ENCODE assay signal across 17 cellular contexts in the genomic region with DNA sequence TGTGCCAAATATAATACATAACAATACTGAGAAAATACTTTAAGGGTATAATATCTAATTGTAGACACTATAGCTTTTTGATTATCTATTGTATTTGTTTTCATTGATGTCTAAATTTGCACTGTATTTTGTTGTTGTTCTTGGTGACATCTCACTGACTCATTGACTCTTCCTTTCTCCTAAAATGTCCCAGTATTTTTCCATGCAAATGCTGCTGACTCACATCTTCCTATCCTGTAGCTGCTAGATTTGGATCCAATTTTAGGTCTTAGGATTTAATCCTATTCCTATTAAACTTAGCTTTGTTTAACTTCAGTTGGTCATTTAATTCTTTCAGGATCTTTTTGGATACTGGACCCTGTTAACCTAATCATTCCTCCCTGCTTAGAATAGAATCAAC.
A peak's percentile ranks its signal among the peaks of the same experiment; 100 is the strongest.
DNase-seq lines count a peak whose midpoint lies in the region; ATAC-seq, FAIRE-seq and TF ChIP-seq lines count a peak whose summit lies in the region.
"Had no signal": no experiment of that assay in that cellular context is flagged by ENCODE, and none has a peak within 500 bp of the region (broad histone marks: within the 10 kb centered on the region; RNA-seq: fewer than 3 reads in every experiment).

No MANE protein-coding gene starts in this region.

- no peak overlapping the region for H3K4me3 ChIP-seq in astrocyte (ENCODE audit: insufficient read depth, low read depth, low read length)
- no peak overlapping the region for H3K4me3 ChIP-seq in fibroblast of villous mesenchyme (ENCODE audit: low read depth, low read length)
- H3K4me3 ChIP-seq in skeletal muscle cell (ENCODE audit: low read depth, low read length): no peak overlapping the region

- H3K79me2 ChIP-seq in astrocyte (ENCODE audit: insufficient read depth, low read length): no peaks in the 10 kb centered on the region

- FAIRE-seq in H54 (lab: Jason Lieb, UNC): peak; percentile 73
- FAIRE-seq in astrocyte (lab: Jason Lieb, UNC): peak; percentile 37
- FAIRE-seq: colon, keratinocyte had no signal

- H3K9me3 ChIP-seq in astrocyte (ENCODE audit: insufficient read depth, low read depth, low read length): no peaks in the 10 kb centered on the region

- peaks cover 6% of the 10 kb centered on the region for H3K4me1 ChIP-seq in astrocyte (ENCODE audit: insufficient read depth, low read length)

- no peak overlapping the region for H3K9ac ChIP-seq in astrocyte (ENCODE audit: low read length)

- TF ChIP-seq POLR2A in H54 (IDR thresholded peaks at IDR 0.05; ENCODE audit: low read depth, low read length): no peak

- ATAC-seq in GM18858 (IDR thresholded peaks at IDR 0.05; ENCODE audit: unreplicated experiment): no peak
- ATAC-seq: Panc1, T-cell had no signal

- no peaks in the 10 kb centered on the region for H4K20me1 ChIP-seq in astrocyte (ENCODE audit: insufficient read depth, low read length)

- peak overlapping the region; percentile 34 for H3K27ac Mint-ChIP-seq in astrocyte (ENCODE audit: unreplicated experiment)
- H3K27ac Mint-ChIP-seq: naive B cell, T-cell had no signal

- H3K36me3 ChIP-seq in astrocyte (ENCODE audit: insufficient read depth, low read length): no peaks in the 10 kb centered on the region

- no peaks in the 10 kb centered on the region for H3K27me3 Mint-ChIP-seq in astrocyte (ENCODE audit: low read depth, unreplicated experiment)
- H3K27me3 Mint-ChIP-seq: naive B cell, T-cell had no signal

- no peak overlapping the region for H3K27ac ChIP-seq in astrocyte (ENCODE audit: low read depth, low read length)
- H3K27ac ChIP-seq: C4-2B had no signal

- H3K4me3 Mint-ChIP-seq in astrocyte (ENCODE audit: unreplicated experiment): no peak overlapping the region
- H3K4me3 Mint-ChIP-seq: naive B cell, T-cell had no signal

- H2AFZ ChIP-seq in astrocyte (ENCODE audit: low read depth, low read length): no peak overlapping the region

- no peaks in the 10 kb centered on the region for H3K27me3 ChIP-seq in astrocyte (ENCODE audit: insufficient read depth, low read length)

- peak overlapping the region; percentile 7 for H3K4me2 ChIP-seq in astrocyte (ENCODE audit: low read length)

- DNase-seq in H54 (ENCODE audit: insufficient read length, low spot score) (peak; percentile 12), astrocyte (ENCODE audit: low read depth) (peak; percentile 18), fibroblast of villous mesenchyme (ENCODE audit: low read depth) (peak; percentile 55), skeletal muscle cell (ENCODE audit: low read depth) (peak; percentile 12), NCI-H1436 treated with DMSO at 0.1 percent for 48 hours (lab: John Stamatoyannopoulos, UW) (no peak), NCI-H128 (lab: John Stamatoyannopoulos, UW; ENCODE audit: unreplicated experiment) (no peak)
- no peak for DNase-seq in effector CD8-positive, alpha-beta T cell (lab: John Stamatoyannopoulos, UW)
- DNase-seq: activated CD4-positive, CD25-positive, alpha-beta regulatory T cell; activated naive CD4-positive, alpha-beta T cell treated with anti-CD3 and anti-CD28 coated beads, Interleukin-2, amount 50 U/mL, for 16 hours; EL; naive B cell; T-cell had no signal

- peaks cover 4% of the 10 kb centered on the region for H3K4me1 Mint-ChIP-seq in astrocyte (ENCODE audit: low read depth, unreplicated experiment)
- H3K4me1 Mint-ChIP-seq: naive B cell, T-cell had no signal

- H3K9me3 Mint-ChIP-seq in astrocyte (ENCODE audit: unreplicated experiment): no peaks in the 10 kb centered on the region
- H3K9me3 Mint-ChIP-seq: T-cell had no signal

- TF ChIP-seq CTCF in astrocyte (IDR thresholded peaks at IDR 0.05; ENCODE audit: insufficient read depth, low read depth, low read length) (no peak), fibroblast of villous mesenchyme (IDR thresholded peaks at IDR 0.05; ENCODE audit: insufficient read depth, low read depth, low read length) (no peak)

- no peaks in the 10 kb centered on the region for H3K36me3 Mint-ChIP-seq in astrocyte (ENCODE audit: low read depth, unreplicated experiment)
- H3K36me3 Mint-ChIP-seq: naive B cell, T-cell had no signal

Comparison
In these comparisons a context has a peak if more than half of its experiments do, and no peak if none do; other contexts are left out.
1. DNase-seq: peak in H54 (single experiment), astrocyte (single experiment), fibroblast of villous mesenchyme (single experiment) and skeletal muscle cell (single experiment); none in NCI-H1436 treated with DMSO at 0.1 percent for 48 hours (single experiment), NCI-H128 (single experiment) and effector CD8-positive, alpha-beta T cell (single experiment).